22 cellular contexts compared by ENCODE assay signal in the genomic region with DNA sequence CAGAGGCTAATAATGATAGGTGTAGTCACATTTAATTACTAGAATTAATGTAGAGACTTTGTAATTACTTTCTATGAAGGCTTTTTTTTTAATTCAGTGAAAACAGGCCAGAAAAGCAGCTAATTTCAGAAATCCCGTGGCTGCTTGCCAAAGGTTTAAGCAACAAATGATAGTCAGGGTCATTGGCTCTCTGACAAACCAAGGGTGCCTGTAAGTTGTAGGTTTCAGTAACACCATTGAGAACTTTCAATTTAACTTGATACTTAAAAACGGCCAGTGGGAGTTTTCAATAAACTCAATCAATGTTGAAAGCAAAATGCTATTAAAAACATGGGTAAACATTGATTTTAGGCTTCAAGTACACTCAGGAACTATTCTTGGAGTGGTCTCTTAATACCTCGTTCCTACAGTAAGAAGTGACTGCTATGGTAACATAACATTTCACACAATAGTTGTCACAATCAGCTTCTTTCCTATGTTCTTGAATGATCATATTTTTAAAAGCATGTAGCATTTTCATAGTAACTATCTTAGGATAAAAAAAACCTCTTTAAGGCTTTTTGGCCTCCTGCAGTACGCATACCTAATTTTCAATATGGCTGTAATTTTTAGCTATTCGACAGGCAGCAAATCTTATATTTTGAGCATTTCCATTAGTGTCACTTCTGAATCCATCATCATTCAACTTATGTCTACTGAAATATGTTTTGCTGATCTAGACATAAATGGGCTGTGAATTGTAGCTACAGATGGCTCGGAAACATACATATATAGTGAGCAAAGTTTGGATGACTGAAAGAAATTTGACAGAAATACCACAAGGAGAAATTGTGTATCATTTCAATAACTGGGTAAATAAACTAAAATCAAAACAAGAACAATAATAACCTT.
A peak's percentile ranks its signal among the peaks of the same experiment; 100 is the strongest.
DNase-seq lines count a peak whose midpoint lies in the region; ATAC-seq and TF ChIP-seq lines count a peak whose summit lies in the region.
"Had no signal": no experiment of that assay in that cellular context is flagged by ENCODE, and none has a peak within 500 bp of the region (broad histone marks: within the 10 kb centered on the region; RNA-seq: fewer than 3 reads in every experiment).

No MANE protein-coding gene starts in this region.

- BruUV-seq in OCI-LY7 (replicated peaks; lab: Mats Ljungman, UMichigan) = no TSS peak

- H3K9me2 ChIP-seq in OCI-LY7 (ENCODE audit: insufficient read depth, low read length) = no peaks in the 10 kb centered on the region

- no peaks in the 10 kb centered on the region for H3K36me3 Mint-ChIP-seq in endodermal cell (ENCODE audit: low read depth)
- H3K36me3 Mint-ChIP-seq: CD4-positive, CD25-positive, alpha-beta regulatory T cell; neural progenitor cell had no signal

- H3K4me1 ChIP-seq in left lung = peaks cover 0 to 5% of the 10 kb centered on the region in 2 donors
- H3K4me1 ChIP-seq in OCI-LY7 (ENCODE audit: insufficient read depth, low read length, poor library complexity, severe bottlenecking) = no peaks in the 10 kb centered on the region
- H3K4me1 ChIP-seq in endodermal cell (ENCODE audit: control insufficient read depth, insufficient read depth, low read length) = no peaks in the 10 kb centered on the region
- H3K4me1 ChIP-seq: neural progenitor cell had no signal

- H3K9ac ChIP-seq in endodermal cell (ENCODE audit: extremely low read depth, low read length, poor library complexity, severe bottlenecking) = no peak overlapping the region
- H3K9ac ChIP-seq: neural progenitor cell had no signal

- H3K4me3 ChIP-seq in GM12865 (ENCODE audit: low read depth, low read length) (no peak overlapping the region), left lung (no peak overlapping the region), OCI-LY7 (ENCODE audit: low read depth, low read length, poor library complexity, severe bottlenecking) (no peak overlapping the region), endodermal cell (ENCODE audit: low read length) (no peak overlapping the region)
- H3K4me3 ChIP-seq: dorsolateral prefrontal cortex, neural progenitor cell, upper lobe of left lung had no signal

- H3K4me2 ChIP-seq in OCI-LY7 (ENCODE audit: low read length) = no peak overlapping the region
- H3K4me2 ChIP-seq: neural progenitor cell had no signal

- H3K27ac ChIP-seq in left lung (no peak overlapping the region), OCI-LY7 (ENCODE audit: low read depth, low read length, poor library complexity, severe bottlenecking) (no peak overlapping the region), endodermal cell (ENCODE audit: low read depth, low read length) (no peak overlapping the region)
- H3K27ac ChIP-seq: neural progenitor cell, RWPE1, upper lobe of left lung, WERI-Rb-1 had no signal

- H3K4me3 Mint-ChIP-seq in endodermal cell = no peak overlapping the region
- H3K4me3 Mint-ChIP-seq: activated T-helper 1 cell treated with anti-CD3 and anti-CD28 coated beads, Interleukin-12 subunit alpha, Interleukin-12 subunit beta, Interleukin-2, Interleukin-4 antibody, amounts not matched to agents 30 ng/mL and 10 ng/mL and 1 ng/mL, durations not matched to agents 14 hours and 24 hours and 36 hours; CD4-positive, CD25-positive, alpha-beta regulatory T cell; central memory CD8-positive, alpha-beta T cell; neural progenitor cell; T-helper 2 cell treated with Interferon-gamma antibody and Interleukin-4, amounts not matched to agents 5 μg/mL and 100 μg/mL, for 36 hours had no signal

- H3K9me3 ChIP-seq in left lung (no peaks in the 10 kb centered on the region), OCI-LY7 (ENCODE audit: low read length) (no peaks in the 10 kb centered on the region), endodermal cell (ENCODE audit: control insufficient read depth, low read length) (no peaks in the 10 kb centered on the region)
- H3K9me3 ChIP-seq: upper lobe of left lung had no signal

- H3K36me3 ChIP-seq in left lung (no peaks in the 10 kb centered on the region), OCI-LY7 (ENCODE audit: insufficient read depth, low read length) (no peaks in the 10 kb centered on the region), endodermal cell (ENCODE audit: control insufficient read depth, insufficient read depth, low read length) (no peaks in the 10 kb centered on the region)
- H3K36me3 ChIP-seq: neural progenitor cell, upper lobe of left lung, WERI-Rb-1 had no signal

- POLR2A ChIA-PET in OCI-LY7 (lab: Charles Lee) = interaction anchor here (0.5 kb wide), 1 partner anchor 73 kb away, joined by 4 read pairs; no protein-coding TSS in a partner anchor

- intact Hi-C loops in left lung (cut with DNase I) (no loop called here), OCI-LY7 (cut with micrococcal nuclease; ENCODE audit: unreplicated experiment) (no loop called here)

- H3K27me3 ChIP-seq in left lung = no peaks in the 10 kb centered on the region
- no peaks in the 10 kb centered on the region for H3K27me3 ChIP-seq in endodermal cell (ENCODE audit: control insufficient read depth, insufficient read depth, low read length, poor library complexity, severe bottlenecking)
- H3K27me3 ChIP-seq: dorsolateral prefrontal cortex, neural progenitor cell, upper lobe of left lung had no signal

- H3K79me2 ChIP-seq in OCI-LY7 (ENCODE audit: insufficient read depth, low read depth, low read length) = no peaks in the 10 kb centered on the region

- ATAC-seq in left lung = peak; percentile 89

- no peak for TF ChIP-seq CTCF in GM12865 (IDR thresholded peaks at IDR 0.05; ENCODE audit: insufficient read depth, low read depth, low read length, missing control alignments)
- TF ChIP-seq CTCF in left lung (IDR thresholded peaks at IDR 0.05) = no peak
- no peak for TF ChIP-seq CTCF in OCI-LY7 (conservative IDR thresholded peaks at IDR 0.05; ENCODE audit: low read length)
- TF ChIP-seq CTCF in endodermal cell (conservative IDR thresholded peaks at IDR 0.05) = no peak

- CTCF ChIA-PET in OCI-LY7 (lab: Charles Lee; ENCODE audit: unreplicated experiment) = no interaction called here

- DNase-seq in COR-L47 (lab: John Stamatoyannopoulos, UW) = peak; percentile 26
- peak; percentile 45 for DNase-seq in GM12865 (ENCODE audit: low read depth)
- peak; percentile 36 for DNase-seq in NCI-H774 (lab: John Stamatoyannopoulos, UW)
- DNase-seq in left lung = no peak
- no peak for DNase-seq in OCI-LY7 (ENCODE audit: low spot score)
- DNase-seq in activated CD4-positive, alpha-beta T cell treated with anti-CD3 and anti-CD28 coated beads, Interleukin-2, amount 50 U/mL, for 48 hours = no peak
- no peak for DNase-seq in endodermal cell
- DNase-seq in NK-92 (lab: John Stamatoyannopoulos, UW; ENCODE audit: unreplicated experiment) = no peak
- DNase-seq: activated naive CD4-positive, alpha-beta T cell treated with anti-CD3 and anti-CD28 coated beads, Interleukin-2, amount 50 U/mL, for 16 hours; CD4-positive, CD25-positive, alpha-beta regulatory T cell; DMS 273 treated with DMSO at 0.1 percent for 48 hours; GDM1; MV-4-11; NCI-H1930; WERI-Rb-1 had no signal

- 88 to 90% methylated on average over 3 to 6 of the region's 6 CpGs for WGBS in endodermal cell (ENCODE audit: insufficient coverage in 1 of 2, insufficient read length in 1 of 2), 2 experiments

- H3K4me1 Mint-ChIP-seq in endodermal cell = peaks cover 9% of the 10 kb centered on the region
- H3K4me1 Mint-ChIP-seq: CD4-positive, CD25-positive, alpha-beta regulatory T cell; central memory CD8-positive, alpha-beta T cell had no signal

- no peak overlapping the region for H2AFZ ChIP-seq in OCI-LY7 (ENCODE audit: low read length)
- H2AFZ ChIP-seq: neural progenitor cell had no signal

- no peak overlapping the region for H3K27ac Mint-ChIP-seq in endodermal cell
- H3K27ac Mint-ChIP-seq: activated T-helper 1 cell treated with anti-CD3 and anti-CD28 coated beads, Interleukin-12 subunit alpha, Interleukin-12 subunit beta, Interleukin-2, Interleukin-4 antibody, amounts not matched to agents 30 ng/mL and 10 ng/mL and 1 ng/mL, durations not matched to agents 14 hours and 24 hours and 36 hours; CD4-positive, CD25-positive, alpha-beta regulatory T cell; neural progenitor cell; T-helper 2 cell treated with Interferon-gamma antibody and Interleukin-4, amounts not matched to agents 5 μg/mL and 100 μg/mL, for 36 hours had no signal

- no peaks in the 10 kb centered on the region for H3K27me3 Mint-ChIP-seq in endodermal cell (ENCODE audit: insufficient read depth)
- H3K27me3 Mint-ChIP-seq: CD4-positive, CD25-positive, alpha-beta regulatory T cell; central memory CD8-positive, alpha-beta T cell had no signal

- no peaks in the 10 kb centered on the region for H4K20me1 ChIP-seq in OCI-LY7 (ENCODE audit: insufficient read depth, low read length)

- H3K9me3 Mint-ChIP-seq in endodermal cell = no peaks in the 10 kb centered on the region
- H3K9me3 Mint-ChIP-seq: neural progenitor cell had no signal

Comparison
In these comparisons a context has a peak if more than half of its experiments do, and no peak if none do; other contexts are left out.
1. DNase-seq: peak in COR-L47 (single experiment), GM12865 (single experiment) and NCI-H774 (single experiment); none in left lung (0 of 2), OCI-LY7 (single experiment), activated CD4-positive, alpha-beta T cell treated with anti-CD3 and anti-CD28 coated beads, Interleukin-2, amount 50 U/mL, for 48 hours (0 of 2), endodermal cell (single experiment) and NK-92 (single experiment).